Comparison of ENCODE assay signal across 24 cellular contexts in the genomic region with DNA sequence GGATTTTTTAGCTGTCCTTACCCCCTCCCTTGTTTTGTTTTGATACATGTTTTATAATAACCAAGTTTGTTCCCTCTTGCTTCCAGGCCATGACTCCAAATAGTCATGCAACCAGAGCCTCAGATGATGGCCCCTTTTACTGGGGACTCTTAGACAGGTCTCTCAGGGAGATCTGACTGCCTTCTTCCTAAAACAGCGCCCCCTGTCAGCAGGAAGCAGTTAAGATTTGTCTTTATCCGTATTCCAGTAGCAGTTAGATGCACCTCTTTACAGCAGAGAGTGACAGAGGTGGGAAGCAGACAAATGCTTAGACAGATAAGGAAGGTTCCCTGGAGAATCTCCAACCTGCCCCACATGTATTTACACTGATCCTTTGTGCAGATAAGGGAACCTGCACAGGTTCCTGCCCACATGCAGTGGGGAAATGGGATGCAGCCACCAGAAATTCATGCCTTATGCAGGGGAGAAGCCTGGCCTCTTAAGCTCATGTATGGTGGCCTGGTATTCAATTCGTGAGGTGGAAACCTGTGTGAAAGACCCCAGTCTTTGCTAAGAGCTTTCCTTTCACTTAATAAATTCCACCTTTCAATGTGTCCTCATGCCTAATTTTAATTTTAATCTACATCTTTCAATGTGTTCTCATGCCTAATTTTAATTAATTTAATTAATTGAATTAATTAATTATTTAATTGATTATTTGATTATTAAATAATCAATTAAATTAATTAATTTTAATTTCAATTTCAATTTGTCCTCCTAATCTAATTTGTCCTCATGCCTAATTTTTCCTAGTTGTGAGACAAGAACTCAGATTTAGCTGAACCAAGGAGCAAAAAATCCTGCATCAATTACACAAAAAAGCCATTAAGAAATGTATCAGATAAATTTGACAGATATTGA. TPM values are rescaled to one million over a fixed set of nuclear protein-coding genes. Genes with fewer than 3 reads are reported as not detected.
DNase-seq lines count a peak whose midpoint lies in the region; ATAC-seq and TF ChIP-seq lines count a peak whose summit lies in the region.
"Had no signal": no experiment of that assay in that cellular context is flagged by ENCODE, and none has a peak within 500 bp of the region (broad histone marks: within the 10 kb centered on the region; RNA-seq: fewer than 3 reads in every experiment).

No MANE protein-coding gene starts in this region.

- H3K9me2 ChIP-seq in PC-3 (replicated peaks; ENCODE audit: low read length): no peaks in the 10 kb centered on the region

- TF ChIP-seq CTCF in DND-41 (IDR thresholded peaks at IDR 0.05; ENCODE audit: borderline replicate concordance, extremely low read depth, low read length, poor library complexity, severe bottlenecking): peak; percentile 37
- TF ChIP-seq CTCF in GM12875 (IDR thresholded peaks at IDR 0.05; ENCODE audit: borderline replicate concordance, insufficient read depth, low read depth, low read length): peak; percentile 39; the same call in 1 of the 2 replicates
- peak; percentile 55 for TF ChIP-seq CTCF in PC-3 (conservative IDR thresholded peaks at IDR 0.05; ENCODE audit: low read depth, low read length)
- peak; percentile 30 for TF ChIP-seq CTCF in foreskin keratinocyte (conservative IDR thresholded peaks at IDR 0.05)

- H2AFZ ChIP-seq in DND-41 (ENCODE audit: low read depth, low read length) (no peak overlapping the region), PC-3 (ENCODE audit: low read length) (no peak overlapping the region)

- H3K36me3 ChIP-seq in DND-41 (ENCODE audit: insufficient read depth, low read length) (no peaks in the 10 kb centered on the region), PC-3 (ENCODE audit: low read depth, low read length) (no peaks in the 10 kb centered on the region)
- H3K36me3 ChIP-seq: BLaER1 treated with 17β-estradiol and CSF1 and Interleukin-3, amounts not matched to agents 10 nM and 100 nM; HAP-1; ovary; tibial nerve had no signal

- no peaks in the 10 kb centered on the region for H3F3A ChIP-seq in PC-3 (ENCODE audit: low read length, unreplicated experiment)

- H3K27me3 ChIP-seq in DND-41 (ENCODE audit: insufficient read depth, low read length, poor library complexity) (no peaks in the 10 kb centered on the region), PC-3 (ENCODE audit: low read length) (no peaks in the 10 kb centered on the region), foreskin keratinocyte (peaks cover 5% of the 10 kb centered on the region)
- H3K27me3 ChIP-seq: BLaER1 treated with 17β-estradiol and CSF1 and Interleukin-3, amounts not matched to agents 10 nM and 100 nM; ovary; tibial nerve had no signal

- ATAC-seq in DND-41 (ENCODE audit: insufficient read depth, low read depth) (no peak), PC-3 (no peak), foreskin keratinocyte (no peak), HG03097 (IDR thresholded peaks at IDR 0.05; ENCODE audit: low FRiP score, unreplicated experiment) (no peak)
- ATAC-seq: activated CD4-positive, CD25-positive, alpha-beta regulatory T cell treated with anti-CD3 and anti-CD28 coated beads, Interleukin-2, amount 50 U/mL, for 24 hours; effector memory CD8-positive, alpha-beta T cell; left ventricle myocardium superior; T-helper 17 cell had no signal

- H3K4me3 ChIP-seq in DND-41 (ENCODE audit: low read depth in 1 of 2, low read length in 2 of 2) (no peak overlapping the region), GM12875 (ENCODE audit: low read depth, low read length) (no peak overlapping the region), PC-3 (ENCODE audit: low read length) (no peak overlapping the region)
- H3K4me3 ChIP-seq: BLaER1 treated with 17β-estradiol and CSF1 and Interleukin-3, amounts not matched to agents 10 nM and 100 nM; HAP-1; ovary; tibial nerve had no signal

- no TSS peak for BruUV-seq in PC-3 (replicated peaks; lab: Mats Ljungman, UMichigan)

- H3K9ac ChIP-seq in DND-41 (ENCODE audit: low read depth, low read length) (no peak overlapping the region), PC-3 (ENCODE audit: low read length) (no peak overlapping the region)
- H3K9ac ChIP-seq: BLaER1 treated with 17β-estradiol and CSF1 and Interleukin-3, amounts not matched to agents 10 nM and 100 nM had no signal

- H3K79me2 ChIP-seq in DND-41 (ENCODE audit: insufficient read depth, low read length) (no peaks in the 10 kb centered on the region), PC-3 (ENCODE audit: low read length) (no peaks in the 10 kb centered on the region)

- intact Hi-C loops in PC-3 (cut with micrococcal nuclease): no loop called here

- H3K4me2 ChIP-seq in DND-41 (ENCODE audit: insufficient read depth, low read length) (no peak overlapping the region), PC-3 (ENCODE audit: low read length) (no peak overlapping the region)
- H3K4me2 ChIP-seq: BLaER1 treated with 17β-estradiol and CSF1 and Interleukin-3, amounts not matched to agents 10 nM and 100 nM had no signal

- H3K27ac ChIP-seq in DND-41 (ENCODE audit: low read length) (no peak overlapping the region), PC-3 (ENCODE audit: low read length) (no peak overlapping the region), foreskin keratinocyte (no peak overlapping the region)
- H3K27ac ChIP-seq: BLaER1 treated with 17β-estradiol and CSF1 and Interleukin-3, amounts not matched to agents 10 nM and 100 nM; ovary; tibial nerve had no signal

- no peaks in the 10 kb centered on the region for H4K20me1 ChIP-seq in DND-41 (ENCODE audit: insufficient read depth, low read length)
- no peaks in the 10 kb centered on the region for H4K20me1 ChIP-seq in PC-3 (ENCODE audit: low read length)
- H4K20me1 ChIP-seq: BLaER1 treated with 17β-estradiol and CSF1 and Interleukin-3, amounts not matched to agents 10 nM and 100 nM had no signal

- no peak for DNase-seq in DND-41
- DNase-seq in PC-3: no peak
- DNase-seq in foreskin keratinocyte: no peak
- DNase-seq in KBM-7: no peak
- DNase-seq in HCEC 1CT: no peak
- DNase-seq in mesenteric fat pad (ENCODE audit: low spot score): no peak
- DNase-seq: activated gamma-delta T cell; amygdala; DMS79 treated with DMSO at 0.1 percent for 48 hours; effector memory CD8-positive, alpha-beta T cell; left ventricle myocardium superior; NCI-H1092; NCI-H2171; ovary; Right ventricle myocardium superior; stimulated activated naive CD4-positive, alpha-beta T cell; T-helper 17 cell had no signal

- CTCF ChIA-PET in PC-3 (lab: Charles Lee): no interaction called here

- POLR2A ChIA-PET in PC-3 (lab: Charles Lee; ENCODE audit: unreplicated experiment): no interaction called here

- in situ Hi-C loops in KBM-7 (cut with MboI; ENCODE audit: low pct_unique_long_range_greater_than_20kb, low sequenced_read_pairs): no loop called here

- no peaks in the 10 kb centered on the region for H3K4me1 ChIP-seq in DND-41 (ENCODE audit: insufficient read depth, low read length)
- no peaks in the 10 kb centered on the region for H3K4me1 ChIP-seq in PC-3 (ENCODE audit: insufficient read depth, low read length)
- no peaks in the 10 kb centered on the region for H3K4me1 ChIP-seq in foreskin keratinocyte
- H3K4me1 ChIP-seq: HAP-1, tibial nerve had no signal

- H3K9me3 ChIP-seq in DND-41 (ENCODE audit: insufficient read depth, low read length, severe bottlenecking) (peaks cover 17% of the 10 kb centered on the region), PC-3 (ENCODE audit: low read length) (peaks cover 9% of the 10 kb centered on the region; the same call in 1 of the 2 replicates)
- H3K9me3 ChIP-seq: HAP-1 had no signal

RNA-seq across cellular contexts. Expression of a gene that starts 11.5 kb away (rescaled TPM):
- not detected in 2 replicates for total RNA-seq in PC-3 (2014; rRNA removed)
- total RNA-seq in foreskin keratinocyte: not detected in 2 replicates
- polyA plus RNA-seq in foreskin keratinocyte: not detected in 2 replicates
- total RNA-seq in mesenteric fat pad: 6.4 TPM
- total RNA-seq: fibroblast of villous mesenchyme, T-helper 17 cell had no signal
- polyA plus RNA-seq: ovary had no signal
